ENCODE assay signal across 2 cellular contexts in the genomic region with DNA sequence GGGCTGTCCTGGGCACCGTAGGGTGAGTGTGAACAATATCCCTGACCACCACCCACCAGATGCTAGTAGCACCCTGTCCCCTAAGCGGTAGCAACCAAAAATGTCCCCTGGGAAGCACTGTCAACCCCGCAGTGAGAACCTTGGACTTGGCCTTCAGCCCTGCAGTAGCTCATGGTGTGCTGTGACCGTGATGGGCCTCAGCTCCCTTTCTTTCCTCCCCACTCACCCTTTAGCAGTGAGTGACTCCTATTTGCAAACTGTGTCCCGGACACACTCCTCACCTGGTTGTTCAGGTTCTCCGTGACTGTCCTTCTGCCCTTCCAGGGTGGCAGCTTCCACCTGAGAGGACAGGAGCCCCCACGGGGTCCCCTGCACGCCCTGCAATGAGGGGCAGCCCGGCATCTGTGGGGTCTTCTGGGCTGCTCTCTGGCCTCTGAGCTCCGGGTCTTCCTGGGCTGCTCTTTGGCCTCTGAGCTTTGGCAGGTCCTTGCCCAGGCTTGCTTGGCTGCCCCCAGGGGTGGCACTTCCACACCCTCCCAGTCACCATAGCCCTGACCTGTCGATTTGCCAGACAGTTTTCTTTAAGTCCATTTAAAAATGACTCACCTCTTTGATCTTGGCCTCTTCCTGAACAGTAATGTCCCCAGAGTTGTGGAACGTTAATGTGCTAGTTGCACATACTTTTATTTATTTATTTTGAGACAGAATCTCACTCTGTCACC.
TF ChIP-seq lines count a peak whose summit lies in the region.

No MANE protein-coding gene starts in this region.

TF ChIP-seq in A549, 52 proteins besides CTCF, POLR2A, EP300 and RAD21 (continued from another document):
- TF ChIP-seq, protein P1, sequence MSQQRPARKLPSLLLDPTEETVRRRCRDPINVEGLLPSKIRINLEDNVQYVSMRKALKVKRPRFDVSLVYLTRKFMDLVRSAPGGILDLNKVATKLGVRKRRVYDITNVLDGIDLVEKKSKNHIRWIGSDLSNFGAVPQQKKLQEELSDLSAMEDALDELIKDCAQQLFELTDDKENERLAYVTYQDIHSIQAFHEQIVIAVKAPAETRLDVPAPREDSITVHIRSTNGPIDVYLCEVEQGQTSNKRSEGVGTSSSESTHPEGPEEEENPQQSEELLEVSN (IDR thresholded peaks at IDR 0.05; ENCODE audit: borderline replicate concordance, low read depth) = no peak
- TF ChIP-seq, protein P2, sequence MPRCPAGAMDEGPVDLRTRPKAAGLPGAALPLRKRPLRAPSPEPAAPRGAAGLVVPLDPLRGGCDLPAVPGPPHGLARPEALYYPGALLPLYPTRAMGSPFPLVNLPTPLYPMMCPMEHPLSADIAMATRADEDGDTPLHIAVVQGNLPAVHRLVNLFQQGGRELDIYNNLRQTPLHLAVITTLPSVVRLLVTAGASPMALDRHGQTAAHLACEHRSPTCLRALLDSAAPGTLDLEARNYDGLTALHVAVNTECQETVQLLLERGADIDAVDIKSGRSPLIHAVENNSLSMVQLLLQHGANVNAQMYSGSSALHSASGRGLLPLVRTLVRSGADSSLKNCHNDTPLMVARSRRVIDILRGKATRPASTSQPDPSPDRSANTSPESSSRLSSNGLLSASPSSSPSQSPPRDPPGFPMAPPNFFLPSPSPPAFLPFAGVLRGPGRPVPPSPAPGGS (IDR thresholded peaks at IDR 0.05) = no peak

TF ChIP-seq in HEK293, 187 proteins besides CTCF, POLR2A, EP300 and RAD21:
- TF ChIP-seq, protein P3, sequence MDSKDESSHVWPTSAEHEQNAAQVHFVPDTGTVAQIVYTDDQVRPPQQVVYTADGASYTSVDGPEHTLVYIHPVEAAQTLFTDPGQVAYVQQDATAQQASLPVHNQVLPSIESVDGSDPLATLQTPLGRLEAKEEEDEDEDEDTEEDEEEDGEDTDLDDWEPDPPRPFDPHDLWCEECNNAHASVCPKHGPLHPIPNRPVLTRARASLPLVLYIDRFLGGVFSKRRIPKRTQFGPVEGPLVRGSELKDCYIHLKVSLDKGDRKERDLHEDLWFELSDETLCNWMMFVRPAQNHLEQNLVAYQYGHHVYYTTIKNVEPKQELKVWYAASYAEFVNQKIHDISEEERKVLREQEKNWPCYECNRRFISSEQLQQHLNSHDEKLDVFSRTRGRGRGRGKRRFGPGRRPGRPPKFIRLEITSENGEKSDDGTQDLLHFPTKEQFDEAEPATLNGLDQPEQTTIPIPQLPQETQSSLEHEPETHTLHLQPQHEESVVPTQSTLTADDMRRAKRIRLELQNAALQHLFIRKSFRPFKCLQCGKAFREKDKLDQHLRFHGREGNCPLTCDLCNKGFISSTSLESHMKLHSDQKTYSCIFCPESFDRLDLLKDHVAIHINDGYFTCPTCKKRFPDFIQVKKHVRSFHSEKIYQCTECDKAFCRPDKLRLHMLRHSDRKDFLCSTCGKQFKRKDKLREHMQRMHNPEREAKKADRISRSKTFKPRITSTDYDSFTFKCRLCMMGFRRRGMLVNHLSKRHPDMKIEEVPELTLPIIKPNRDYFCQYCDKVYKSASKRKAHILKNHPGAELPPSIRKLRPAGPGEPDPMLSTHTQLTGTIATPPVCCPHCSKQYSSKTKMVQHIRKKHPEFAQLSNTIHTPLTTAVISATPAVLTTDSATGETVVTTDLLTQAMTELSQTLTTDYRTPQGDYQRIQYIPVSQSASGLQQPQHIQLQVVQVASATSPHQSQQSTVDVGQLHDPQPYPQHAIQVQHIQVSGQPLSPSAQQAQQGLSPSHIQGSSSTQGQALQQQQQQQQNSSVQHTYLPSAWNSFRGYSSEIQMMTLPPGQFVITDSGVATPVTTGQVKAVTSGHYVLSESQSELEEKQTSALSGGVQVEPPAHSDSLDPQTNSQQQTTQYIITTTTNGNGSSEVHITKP (tag by site-specific recombination; IDR thresholded peaks at IDR 0.05) = 0 out of 2 replicates have a peak, but pooled peaks have one; percentile 14
- TF ChIP-seq ZNF701 (tag by site-specific recombination; IDR thresholded peaks at IDR 0.05) = no peak
- no peak for TF ChIP-seq KLF1 (tag by site-specific recombination; IDR thresholded peaks at IDR 0.05)
- TF ChIP-seq SCRT2 (tag by site-specific recombination; IDR thresholded peaks at IDR 0.05) = peak; percentile 31; the same call in 1 of the 2 replicates
- no peak for TF ChIP-seq ZFP3 (tag by site-specific recombination; IDR thresholded peaks at IDR 0.05; ENCODE audit: low read depth)
- TF ChIP-seq, protein P4, sequence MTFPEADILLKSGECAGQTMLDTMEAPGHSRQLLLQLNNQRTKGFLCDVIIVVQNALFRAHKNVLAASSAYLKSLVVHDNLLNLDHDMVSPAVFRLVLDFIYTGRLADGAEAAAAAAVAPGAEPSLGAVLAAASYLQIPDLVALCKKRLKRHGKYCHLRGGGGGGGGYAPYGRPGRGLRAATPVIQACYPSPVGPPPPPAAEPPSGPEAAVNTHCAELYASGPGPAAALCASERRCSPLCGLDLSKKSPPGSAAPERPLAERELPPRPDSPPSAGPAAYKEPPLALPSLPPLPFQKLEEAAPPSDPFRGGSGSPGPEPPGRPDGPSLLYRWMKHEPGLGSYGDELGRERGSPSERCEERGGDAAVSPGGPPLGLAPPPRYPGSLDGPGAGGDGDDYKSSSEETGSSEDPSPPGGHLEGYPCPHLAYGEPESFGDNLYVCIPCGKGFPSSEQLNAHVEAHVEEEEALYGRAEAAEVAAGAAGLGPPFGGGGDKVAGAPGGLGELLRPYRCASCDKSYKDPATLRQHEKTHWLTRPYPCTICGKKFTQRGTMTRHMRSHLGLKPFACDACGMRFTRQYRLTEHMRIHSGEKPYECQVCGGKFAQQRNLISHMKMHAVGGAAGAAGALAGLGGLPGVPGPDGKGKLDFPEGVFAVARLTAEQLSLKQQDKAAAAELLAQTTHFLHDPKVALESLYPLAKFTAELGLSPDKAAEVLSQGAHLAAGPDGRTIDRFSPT (tag by site-specific recombination; IDR thresholded peaks at IDR 0.05) = peak; percentile 31; the same call in 1 of the 2 replicates
- TF ChIP-seq ZNF132 (tag by site-specific recombination; IDR thresholded peaks at IDR 0.05; ENCODE audit: borderline replicate concordance) = no peak
- TF ChIP-seq ZNF146 (tag by site-specific recombination; IDR thresholded peaks at IDR 0.05) = no peak
- peak; percentile 74 for TF ChIP-seq ZNF600 (tag by site-specific recombination; IDR thresholded peaks at IDR 0.05)
- no peak for TF ChIP-seq IKZF3 (tag by site-specific recombination; IDR thresholded peaks at IDR 0.05)
- TF ChIP-seq ZFHX2 (tag by site-specific recombination; conservative IDR thresholded peaks at IDR 0.05) = no peak
- TF ChIP-seq ZNF394 (tag by site-specific recombination; IDR thresholded peaks at IDR 0.05; ENCODE audit: borderline replicate concordance) = no peak
- TF ChIP-seq ZNF777 (tag by site-specific recombination; IDR thresholded peaks at IDR 0.05; ENCODE audit: borderline replicate concordance) = no peak
- TF ChIP-seq, protein P5, sequence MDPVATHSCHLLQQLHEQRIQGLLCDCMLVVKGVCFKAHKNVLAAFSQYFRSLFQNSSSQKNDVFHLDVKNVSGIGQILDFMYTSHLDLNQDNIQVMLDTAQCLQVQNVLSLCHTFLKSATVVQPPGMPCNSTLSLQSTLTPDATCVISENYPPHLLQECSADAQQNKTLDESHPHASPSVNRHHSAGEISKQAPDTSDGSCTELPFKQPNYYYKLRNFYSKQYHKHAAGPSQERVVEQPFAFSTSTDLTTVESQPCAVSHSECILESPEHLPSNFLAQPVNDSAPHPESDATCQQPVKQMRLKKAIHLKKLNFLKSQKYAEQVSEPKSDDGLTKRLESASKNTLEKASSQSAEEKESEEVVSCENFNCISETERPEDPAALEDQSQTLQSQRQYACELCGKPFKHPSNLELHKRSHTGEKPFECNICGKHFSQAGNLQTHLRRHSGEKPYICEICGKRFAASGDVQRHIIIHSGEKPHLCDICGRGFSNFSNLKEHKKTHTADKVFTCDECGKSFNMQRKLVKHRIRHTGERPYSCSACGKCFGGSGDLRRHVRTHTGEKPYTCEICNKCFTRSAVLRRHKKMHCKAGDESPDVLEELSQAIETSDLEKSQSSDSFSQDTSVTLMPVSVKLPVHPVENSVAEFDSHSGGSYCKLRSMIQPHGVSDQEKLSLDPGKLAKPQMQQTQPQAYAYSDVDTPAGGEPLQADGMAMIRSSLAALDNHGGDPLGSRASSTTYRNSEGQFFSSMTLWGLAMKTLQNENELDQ (tag by site-specific recombination; IDR thresholded peaks at IDR 0.05; ENCODE audit: low read depth) = no peak
- TF ChIP-seq ZNF544 (tag by site-specific recombination; IDR thresholded peaks at IDR 0.05) = no peak
- TF ChIP-seq, protein P6, sequence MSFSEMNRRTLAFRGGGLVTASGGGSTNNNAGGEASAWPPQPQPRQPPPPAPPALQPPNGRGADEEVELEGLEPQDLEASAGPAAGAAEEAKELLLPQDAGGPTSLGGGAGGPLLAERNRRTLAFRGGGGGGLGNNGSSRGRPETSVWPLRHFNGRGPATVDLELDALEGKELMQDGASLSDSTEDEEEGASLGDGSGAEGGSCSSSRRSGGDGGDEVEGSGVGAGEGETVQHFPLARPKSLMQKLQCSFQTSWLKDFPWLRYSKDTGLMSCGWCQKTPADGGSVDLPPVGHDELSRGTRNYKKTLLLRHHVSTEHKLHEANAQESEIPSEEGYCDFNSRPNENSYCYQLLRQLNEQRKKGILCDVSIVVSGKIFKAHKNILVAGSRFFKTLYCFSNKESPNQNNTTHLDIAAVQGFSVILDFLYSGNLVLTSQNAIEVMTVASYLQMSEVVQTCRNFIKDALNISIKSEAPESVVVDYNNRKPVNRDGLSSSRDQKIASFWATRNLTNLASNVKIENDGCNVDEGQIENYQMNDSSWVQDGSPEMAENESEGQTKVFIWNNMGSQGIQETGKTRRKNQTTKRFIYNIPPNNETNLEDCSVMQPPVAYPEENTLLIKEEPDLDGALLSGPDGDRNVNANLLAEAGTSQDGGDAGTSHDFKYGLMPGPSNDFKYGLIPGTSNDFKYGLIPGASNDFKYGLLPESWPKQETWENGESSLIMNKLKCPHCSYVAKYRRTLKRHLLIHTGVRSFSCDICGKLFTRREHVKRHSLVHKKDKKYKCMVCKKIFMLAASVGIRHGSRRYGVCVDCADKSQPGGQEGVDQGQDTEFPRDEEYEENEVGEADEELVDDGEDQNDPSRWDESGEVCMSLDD (tag by site-specific recombination; IDR thresholded peaks at IDR 0.05) = no peak
- TF ChIP-seq ZNF510 (tag by site-specific recombination; IDR thresholded peaks at IDR 0.05; ENCODE audit: insufficient replicate concordance) = no peak
- TF ChIP-seq SALL2 (tag by site-specific recombination; IDR thresholded peaks at IDR 0.05; ENCODE audit: borderline replicate concordance) = no peak
- TF ChIP-seq GLIS1 (tag by site-specific recombination; IDR thresholded peaks at IDR 0.05) = peak; percentile 40; the same call in 1 of the 2 replicates
- 0 out of 2 replicates have a peak, but pooled peaks have one; percentile 39 for TF ChIP-seq GLIS2 (tag by site-specific recombination; IDR thresholded peaks at IDR 0.05)
- TF ChIP-seq, protein P7, sequence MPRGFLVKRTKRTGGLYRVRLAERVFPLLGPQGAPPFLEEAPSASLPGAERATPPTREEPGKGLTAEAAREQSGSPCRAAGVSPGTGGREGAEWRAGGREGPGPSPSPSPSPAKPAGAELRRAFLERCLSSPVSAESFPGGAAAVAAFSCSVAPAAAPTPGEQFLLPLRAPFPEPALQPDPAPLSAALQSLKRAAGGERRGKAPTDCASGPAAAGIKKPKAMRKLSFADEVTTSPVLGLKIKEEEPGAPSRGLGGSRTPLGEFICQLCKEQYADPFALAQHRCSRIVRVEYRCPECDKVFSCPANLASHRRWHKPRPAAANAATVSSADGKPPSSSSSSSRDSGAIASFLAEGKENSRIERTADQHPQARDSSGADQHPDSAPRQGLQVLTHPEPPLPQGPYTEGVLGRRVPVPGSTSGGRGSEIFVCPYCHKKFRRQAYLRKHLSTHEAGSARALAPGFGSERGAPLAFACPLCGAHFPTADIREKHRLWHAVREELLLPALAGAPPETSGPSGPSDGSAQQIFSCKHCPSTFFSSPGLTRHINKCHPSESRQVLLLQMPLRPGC (tag by site-specific recombination; IDR thresholded peaks at IDR 0.05) = peak; percentile 43; the same call in 1 of the 2 replicates
- TF ChIP-seq, protein P8, sequence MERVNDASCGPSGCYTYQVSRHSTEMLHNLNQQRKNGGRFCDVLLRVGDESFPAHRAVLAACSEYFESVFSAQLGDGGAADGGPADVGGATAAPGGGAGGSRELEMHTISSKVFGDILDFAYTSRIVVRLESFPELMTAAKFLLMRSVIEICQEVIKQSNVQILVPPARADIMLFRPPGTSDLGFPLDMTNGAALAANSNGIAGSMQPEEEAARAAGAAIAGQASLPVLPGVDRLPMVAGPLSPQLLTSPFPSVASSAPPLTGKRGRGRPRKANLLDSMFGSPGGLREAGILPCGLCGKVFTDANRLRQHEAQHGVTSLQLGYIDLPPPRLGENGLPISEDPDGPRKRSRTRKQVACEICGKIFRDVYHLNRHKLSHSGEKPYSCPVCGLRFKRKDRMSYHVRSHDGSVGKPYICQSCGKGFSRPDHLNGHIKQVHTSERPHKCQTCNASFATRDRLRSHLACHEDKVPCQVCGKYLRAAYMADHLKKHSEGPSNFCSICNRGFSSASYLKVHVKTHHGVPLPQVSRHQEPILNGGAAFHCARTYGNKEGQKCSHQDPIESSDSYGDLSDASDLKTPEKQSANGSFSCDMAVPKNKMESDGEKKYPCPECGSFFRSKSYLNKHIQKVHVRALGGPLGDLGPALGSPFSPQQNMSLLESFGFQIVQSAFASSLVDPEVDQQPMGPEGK (tag by site-specific recombination; IDR thresholded peaks at IDR 0.05) = peak; percentile 34; the same call in 1 of the 2 replicates
- TF ChIP-seq ZNF211 (tag by site-specific recombination; IDR thresholded peaks at IDR 0.05; ENCODE audit: low read depth) = no peak
- TF ChIP-seq RBAK (tag by site-specific recombination; IDR thresholded peaks at IDR 0.05) = no peak
